8 cellular contexts compared by ENCODE assay signal in genomic region chr10:133528845-133529575, GRCh38. TPM values are rescaled to one million over a fixed set of nuclear protein-coding genes. Genes with fewer than 3 reads are reported as not detected.
DNase-seq lines count a peak whose midpoint lies in the region; ATAC-seq, FAIRE-seq and TF ChIP-seq lines count a peak whose summit lies in the region.

No MANE protein-coding gene starts in this region.

- peak overlapping the region; percentile 82 to 87 for H3K4me3 Mint-ChIP-seq in activated T-cell treated with anti-CD3 and anti-CD28 coated beads, Interleukin-2, amount 50 U/mL, for 72 hours

- ATAC-seq in A549 (peak; percentile 19 to 59; a peak in 3 of 6 replicates), left colon (no peak), GM18498 (IDR thresholded peaks at IDR 0.05; ENCODE audit: unreplicated experiment) (no peak), HG03108 (IDR thresholded peaks at IDR 0.05; ENCODE audit: unreplicated experiment) (no peak)
- peak in 1 of 2 donors; percentile 15 for ATAC-seq in activated T-cell treated with anti-CD3 and anti-CD28 coated beads, Interleukin-2, amount 50 U/mL, for 72 hours (replicated peaks in 1 of 2)

- TF ChIP-seq POLR2A in A549 (IDR thresholded peaks at IDR 0.05; ENCODE audit: low read length): no peak

- H3K4me1 ChIP-seq in A549: 0 out of 3 replicates have a peak, but pooled peaks cover 3% of the 10 kb centered on the region

- intact Hi-C loops in left colon (cut with DNase I, micrococcal nuclease): no loop called here

- peak overlapping the region; percentile 68 for H3K4me2 ChIP-seq in A549

- TF ChIP-seq CTCF in A549 (IDR thresholded peaks at IDR 0.05): no peak

- H3K27ac ChIP-seq in A549: no peak overlapping the region

- H3K9me3 ChIP-seq in A549: peaks cover 7% of the 10 kb centered on the region; the same call in 2 of the 3 replicates

- peaks cover 20% of the 10 kb centered on the region for H3K4me1 Mint-ChIP-seq in activated T-cell treated with anti-CD3 and anti-CD28 coated beads, Interleukin-2, amount 50 U/mL, for 72 hours (ENCODE audit: low read depth)

- H3K4me3 ChIP-seq in A549: peak overlapping the region; percentile 28; the same call in 2 of the 3 replicates

- no peak for FAIRE-seq in A549 (lab: Jason Lieb, UNC)

- CTCF ChIA-PET in A549 (lab: Yijun Ruan, JAX): interaction anchor here (0.7 to 1.5 kb wide), 2 partner anchors 9 to 29 kb away, joined by 3 to 4 read pairs; no protein-coding TSS in a partner anchor

- 27% methylated on average over 26 of the region's 37 CpGs for WGBS in A549 (ENCODE audit: missing lambda C conversion rate)

- H3K36me3 Mint-ChIP-seq in activated T-cell treated with anti-CD3 and anti-CD28 coated beads, Interleukin-2, amount 50 U/mL, for 72 hours (ENCODE audit: insufficient read depth in 2 of 2): no peaks in the 10 kb centered on the region

- TF ChIP-seq EP300 in A549 (IDR thresholded peaks at IDR 0.05): no peak

- TF ChIP-seq RAD21 in A549 (conservative IDR thresholded peaks at IDR 0.05 in 1 of 2, IDR thresholded peaks at IDR 0.05 in 1 of 2): no peak

- H3K27me3 Mint-ChIP-seq in activated T-cell treated with anti-CD3 and anti-CD28 coated beads, Interleukin-2, amount 50 U/mL, for 72 hours (ENCODE audit: low read depth): peaks cover 50% of the 10 kb centered on the region

- no peak overlapping the region for H3K27ac Mint-ChIP-seq in activated T-cell treated with anti-CD3 and anti-CD28 coated beads, Interleukin-2, amount 50 U/mL, for 72 hours

- no peak for DNase-seq in A549 (ENCODE audit: low read depth in 1 of 2, low spot score in 1 of 2)
- peak; percentile 80 for DNase-seq in GM03348 (ENCODE audit: low spot score)
- no peak for DNase-seq in activated T-cell treated with anti-CD3 and anti-CD28 coated beads, Interleukin-2, amount 50 U/mL, for 72 hours
- peak; percentile 23 for DNase-seq in iris pigment epithelial cell (ENCODE audit: low read depth)
- no peak for DNase-seq in midbrain (lab: John Stamatoyannopoulos, UW)
- DNase-seq in left colon: no peak

- H3K9me3 Mint-ChIP-seq in activated T-cell treated with anti-CD3 and anti-CD28 coated beads, Interleukin-2, amount 50 U/mL, for 72 hours: no peaks in the 10 kb centered on the region

- POLR2A ChIA-PET in A549 (lab: Yijun Ruan, JAX): no interaction called here

TF ChIP-seq in A549, 52 proteins besides CTCF, POLR2A, EP300 and RAD21:
- TF ChIP-seq, protein P1, sequence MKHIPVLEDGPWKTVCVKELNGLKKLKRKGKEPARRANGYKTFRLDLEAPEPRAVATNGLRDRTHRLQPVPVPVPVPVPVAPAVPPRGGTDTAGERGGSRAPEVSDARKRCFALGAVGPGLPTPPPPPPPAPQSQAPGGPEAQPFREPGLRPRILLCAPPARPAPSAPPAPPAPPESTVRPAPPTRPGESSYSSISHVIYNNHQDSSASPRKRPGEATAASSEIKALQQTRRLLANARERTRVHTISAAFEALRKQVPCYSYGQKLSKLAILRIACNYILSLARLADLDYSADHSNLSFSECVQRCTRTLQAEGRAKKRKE (CRISPR knock-in tag; IDR thresholded peaks at IDR 0.05; ENCODE audit: low read depth): no peak
- TF ChIP-seq, protein P2, sequence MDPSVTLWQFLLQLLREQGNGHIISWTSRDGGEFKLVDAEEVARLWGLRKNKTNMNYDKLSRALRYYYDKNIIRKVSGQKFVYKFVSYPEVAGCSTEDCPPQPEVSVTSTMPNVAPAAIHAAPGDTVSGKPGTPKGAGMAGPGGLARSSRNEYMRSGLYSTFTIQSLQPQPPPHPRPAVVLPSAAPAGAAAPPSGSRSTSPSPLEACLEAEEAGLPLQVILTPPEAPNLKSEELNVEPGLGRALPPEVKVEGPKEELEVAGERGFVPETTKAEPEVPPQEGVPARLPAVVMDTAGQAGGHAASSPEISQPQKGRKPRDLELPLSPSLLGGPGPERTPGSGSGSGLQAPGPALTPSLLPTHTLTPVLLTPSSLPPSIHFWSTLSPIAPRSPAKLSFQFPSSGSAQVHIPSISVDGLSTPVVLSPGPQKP (IDR thresholded peaks at IDR 0.05; ENCODE audit: low read depth, low read length): no peak
- TF ChIP-seq TP53 (CRISPR knock-in tag; IDR thresholded peaks at IDR 0.05) (no peak), CEBPB (IDR thresholded peaks at IDR 0.05) (no peak), SREBF2 (IDR thresholded peaks at IDR 0.05) (no peak), RFX5 (IDR thresholded peaks at IDR 0.05) (no peak), BCL3 (IDR thresholded peaks at IDR 0.05) (no peak), KDM5A (IDR thresholded peaks at IDR 0.05) (no peak), TFCP2L1 (CRISPR knock-in tag; IDR thresholded peaks at IDR 0.05) (no peak), HOXB5 (CRISPR knock-in tag; IDR thresholded peaks at IDR 0.05) (no peak), CHD2 (IDR thresholded peaks at IDR 0.05; ENCODE audit: low read length, partially characterized antibody) (no peak), POLR2AphosphoS2 (conservative IDR thresholded peaks at IDR 0.05; ENCODE audit: low read length) (no peak), PHF8 (IDR thresholded peaks at IDR 0.05; ENCODE audit: borderline replicate concordance, low read depth) (no peak), CBX2 (IDR thresholded peaks at IDR 0.05; ENCODE audit: borderline replicate concordance, low read depth) (no peak), ZC3H11A (IDR thresholded peaks at IDR 0.05) (no peak), NR3C1 (IDR thresholded peaks at IDR 0.05) (no peak), SMC3 (IDR thresholded peaks at IDR 0.05) (no peak), HEYL (CRISPR knock-in tag; IDR thresholded peaks at IDR 0.05) (no peak)

RNA-seq across cellular contexts. Expression of gene CYP2E1, which starts 1.8 kb away (rescaled TPM):
- polyA plus RNA-seq in A549 (2011; rRNA removed): 0.75 and 0.93 TPM in 2 replicates
- 0.05 and 0.08 TPM in 2 replicates for polyA plus RNA-seq in A549 (2012; cell fraction: cytosol; rRNA removed)
- polyA plus RNA-seq in A549 (2012; cell fraction: nucleus; rRNA removed): 0.26 and 0.43 TPM in 2 replicates
- polyA plus RNA-seq in A549 (2017; fragmentation: RNase III; extraction: RNeasy Plus Mini Kit Qiagen cat#74134 plus additional on column Dnase treatment): 0.14 to 0.21 TPM (median 0.17 TPM) in 3 replicates
- 0.12 and 0.54 TPM in 2 replicates for polyA minus RNA-seq in A549 (2011; rRNA and poly(A)+ RNA removed)
- total RNA-seq in activated T-cell treated with anti-CD3 and anti-CD28 coated beads, Interleukin-2, amount 50 U/mL, for 72 hours: 1 to 10 TPM in 1 of 2 donors, under 1 TPM in 1; 0.83 to 1.4 TPM
- total RNA-seq in left colon: under 1 TPM; 0.67 to 0.92 TPM

RNA-seq across cellular contexts. Expression of gene SYCE1, which starts 36.4 kb away (rescaled TPM):
- polyA plus RNA-seq in A549 (2011; rRNA removed): not detected in 2 replicates
- not detected in 2 replicates for polyA plus RNA-seq in A549 (2012; cell fraction: cytosol; rRNA removed)
- not detected in 2 replicates for polyA plus RNA-seq in A549 (2012; cell fraction: nucleus; rRNA removed)
- polyA plus RNA-seq in A549 (2017; fragmentation: RNase III; extraction: RNeasy Plus Mini Kit Qiagen cat#74134 plus additional on column Dnase treatment): not detected in 3 replicates
- polyA minus RNA-seq in A549 (2011; rRNA and poly(A)+ RNA removed): not detected in 2 replicates
- total RNA-seq in activated T-cell treated with anti-CD3 and anti-CD28 coated beads, Interleukin-2, amount 50 U/mL, for 72 hours: 1 to 10 TPM in 1 of 2 donors, under 1 TPM in 1; 0.37 to 3.2 TPM
- total RNA-seq in left colon: not detected

Comparison
In these comparisons a context has a peak if more than half of its experiments do, and no peak if none do; other contexts are left out.
1. ATAC-seq: peak in A549 (2 of 2); none in left colon (single experiment), GM18498 (single experiment) and HG03108 (single experiment).
2. DNase-seq: peak in GM03348 (single experiment) and iris pigment epithelial cell (single experiment); none in A549 (0 of 2), activated T-cell treated with anti-CD3 and anti-CD28 coated beads, Interleukin-2, amount 50 U/mL, for 72 hours (0 of 2), midbrain (single experiment) and left colon (0 of 2).